ENCODE assay signal across 10 cellular contexts in genomic region chr3:180049391-180049790, GRCh38. TPM values are rescaled to one million over a fixed set of nuclear protein-coding genes. Genes with fewer than 3 reads are reported as not detected.
"Had no signal": no experiment of that assay in that cellular context is flagged by ENCODE, and none has a peak within 500 bp of the region (broad histone marks: within the 10 kb centered on the region; RNA-seq: fewer than 3 reads in every experiment).

No MANE protein-coding gene starts in this region.

- H3K4me1 ChIP-seq: HAP-1 had no signal

- H3K27ac Mint-ChIP-seq: HFFc6, IgD-negative memory B cell had no signal

- H3K27ac ChIP-seq: GM23248, HL-60 had no signal

- H3K36me3 Mint-ChIP-seq: IgD-negative memory B cell had no signal

- ATAC-seq: HCT116, HepG2 had no signal

- H3K27me3 Mint-ChIP-seq: IgD-negative memory B cell had no signal

- DNase-seq: GM23248, GOT3, H7, KBM-7 had no signal

- H3K9me3 Mint-ChIP-seq: HFFc6 had no signal

- H3K4me3 Mint-ChIP-seq: HFFc6, IgD-negative memory B cell had no signal

- H3K4me1 Mint-ChIP-seq: IgD-negative memory B cell had no signal

- H3K4me3 ChIP-seq: GM23248, HAP-1 had no signal

- H3K36me3 ChIP-seq: HAP-1 had no signal

- H3K9me3 ChIP-seq: HAP-1 had no signal

RNA-seq across cellular contexts. Expression of gene PEX5L, which starts 12.7 kb away (rescaled TPM):
- total RNA-seq: GM23248, HepG2 had no signal
- polyA plus RNA-seq: HepG2, IgD-negative memory B cell had no signal
